ENCODE assay signal across 7 cellular contexts in genomic region chr9:112717669-112718331, GRCh38.
DNase-seq lines count a peak whose midpoint lies in the region; ATAC-seq and TF ChIP-seq lines count a peak whose summit lies in the region.

Gene INIP (minus strand): TSS chr9:112718117. CDS start chr9:112716485, 1,632 bp downstream.

- H3K4me1 Mint-ChIP-seq in T-helper 2 cell treated with Interferon-gamma antibody and Interleukin-4, amounts not matched to agents 5 μg/mL and 100 μg/mL, for 36 hours (ENCODE audit: low read depth), result peaks cover 22% of the 10 kb centered on the region

- H3K4me3 ChIP-seq in astrocyte of the cerebellum (ENCODE audit: low read depth, low read length) (peak within 1 kb of the TSS; percentile 80), retinal pigment epithelial cell (ENCODE audit: low read length) (peak within 1 kb of the TSS; percentile 98)

- in situ Hi-C loops in astrocyte of the cerebellum (cut with HindIII; ENCODE audit: low sequenced_read_pairs), result loop anchor here (10.0 kb wide), 1 partner anchor 623 kb away; no protein-coding TSS in a partner anchor

- TF ChIP-seq CTCF in astrocyte of the cerebellum (IDR thresholded peaks at IDR 0.05; ENCODE audit: low read depth, low read length, missing control alignments) (no peak), retinal pigment epithelial cell (conservative IDR thresholded peaks at IDR 0.05; ENCODE audit: low read depth, low read length) (no peak)

- ATAC-seq in GM18505 (IDR thresholded peaks at IDR 0.05; ENCODE audit: unreplicated experiment), result peak; percentile 93
- ATAC-seq in HG02973 (IDR thresholded peaks at IDR 0.05; ENCODE audit: unreplicated experiment), result peak; percentile 89

- peak within 1 kb of the TSS; percentile 99 for H3K27ac Mint-ChIP-seq in T-helper 2 cell treated with Interferon-gamma antibody and Interleukin-4, amounts not matched to agents 5 μg/mL and 100 μg/mL, for 36 hours

- DNase-seq in NCI-H1930 (lab: John Stamatoyannopoulos, UW) (peak; percentile 95), astrocyte of the cerebellum (ENCODE audit: low read depth) (peak; percentile 77), hippocampal formation (lab: John Stamatoyannopoulos, UW) (peak; percentile 95), retinal pigment epithelial cell (ENCODE audit: low read depth) (peak; percentile 92)
- peak; percentile 98 for DNase-seq in T-helper 2 cell treated with Interferon-gamma antibody and Interleukin-4, amounts not matched to agents 5 μg/mL and 100 μg/mL, for 36 hours (ENCODE audit: low spot score)

- TF ChIP-seq POLR2A in GM18505 (IDR thresholded peaks at IDR 0.05; ENCODE audit: borderline replicate concordance, extremely low read depth, insufficient read depth, insufficient read length), result peak; percentile 80

- H3K36me3 Mint-ChIP-seq in T-helper 2 cell treated with Interferon-gamma antibody and Interleukin-4, amounts not matched to agents 5 μg/mL and 100 μg/mL, for 36 hours (ENCODE audit: low read depth), result peaks cover 13% of the 10 kb centered on the region

- H3K27me3 Mint-ChIP-seq in T-helper 2 cell treated with Interferon-gamma antibody and Interleukin-4, amounts not matched to agents 5 μg/mL and 100 μg/mL, for 36 hours (ENCODE audit: low read depth), result no peaks in the 10 kb centered on the region

- peaks cover 2% of the 10 kb centered on the region for H3K9me3 Mint-ChIP-seq in T-helper 2 cell treated with Interferon-gamma antibody and Interleukin-4, amounts not matched to agents 5 μg/mL and 100 μg/mL, for 36 hours

- peak within 1 kb of the TSS; percentile 93 for H3K4me3 Mint-ChIP-seq in T-helper 2 cell treated with Interferon-gamma antibody and Interleukin-4, amounts not matched to agents 5 μg/mL and 100 μg/mL, for 36 hours

Comparison
In these comparisons a context has a peak if more than half of its experiments do, and no peak if none do; other contexts are left out.
1. Peak in every context shown above with its lines: DNase-seq, ATAC-seq and H3K4me3 ChIP-seq.